In genomic region chr7:17103170-17103569, GRCh38 we compare ENCODE assay signal across 14 cellular contexts.
DNase-seq lines count a peak whose midpoint lies in the region; ATAC-seq, FAIRE-seq and TF ChIP-seq lines count a peak whose summit lies in the region.
"Had no signal": no experiment of that assay in that cellular context is flagged by ENCODE, and none has a peak within 500 bp of the region (broad histone marks: within the 10 kb centered on the region; RNA-seq: fewer than 3 reads in every experiment).

No MANE protein-coding gene starts in this region.

- no peaks in the 10 kb centered on the region for H3K36me3 ChIP-seq in GM23338 (ENCODE audit: insufficient read depth)
- no peaks in the 10 kb centered on the region for H3K36me3 ChIP-seq in endodermal cell (ENCODE audit: control insufficient read depth, insufficient read depth, low read length)
- no peaks in the 10 kb centered on the region for H3K36me3 ChIP-seq in iPS DF 6.9 (ENCODE audit: control insufficient read depth, insufficient read depth, low read length)
- H3K36me3 ChIP-seq in osteoblast (ENCODE audit: insufficient read depth, low read length) = no peaks in the 10 kb centered on the region

- H3K9me2 ChIP-seq in GM23338 (ENCODE audit: insufficient read depth) = no peaks in the 10 kb centered on the region

- 53% methylated on average over 4 of the region's 4 CpGs; no CpG with 5 or more reads in 1 of the 2 experiments for WGBS in endodermal cell (ENCODE audit: insufficient coverage in 1 of 2, insufficient read length in 1 of 2), 2 experiments
- WGBS in iPS DF 6.9 (ENCODE audit: insufficient coverage, insufficient read length) = no CpG with 5 or more reads among the region's 4 CpGs

- H3F3A ChIP-seq in GM23338 (replicated peaks; ENCODE audit: low read depth) = no peaks in the 10 kb centered on the region

- H3K27ac Mint-ChIP-seq in GM23338 = no peak overlapping the region
- H3K27ac Mint-ChIP-seq in endodermal cell = no peak overlapping the region
- H3K27ac Mint-ChIP-seq: B cell; CD4-positive, alpha-beta T cell had no signal

- H3K27ac ChIP-seq in GM23338 (ENCODE audit: low read depth) (no peak overlapping the region), endodermal cell (ENCODE audit: low read depth, low read length) (no peak overlapping the region), iPS DF 6.9 (ENCODE audit: low read length) (no peak overlapping the region), osteoblast (ENCODE audit: low read depth, low read length) (no peak overlapping the region)
- H3K27ac ChIP-seq: KMS-11 had no signal

- no peak for TF ChIP-seq POLR2A in GM12891 (IDR thresholded peaks at IDR 0.05; ENCODE audit: low read depth, low read length)

- no peaks in the 10 kb centered on the region for H4K20me1 ChIP-seq in GM23338 (replicated peaks; ENCODE audit: insufficient read depth)
- H4K20me1 ChIP-seq in osteoblast (ENCODE audit: insufficient read depth, low read length) = no peaks in the 10 kb centered on the region

- no peaks in the 10 kb centered on the region for H3K27me3 Mint-ChIP-seq in GM23338 (ENCODE audit: insufficient read depth, low read depth, poor library complexity)
- H3K27me3 Mint-ChIP-seq in endodermal cell (ENCODE audit: insufficient read depth) = no peaks in the 10 kb centered on the region
- H3K27me3 Mint-ChIP-seq: B cell; CD4-positive, alpha-beta T cell had no signal

- H3K4me2 ChIP-seq in GM23338 (peak overlapping the region; percentile 11; the same call in 1 of the 2 replicates), osteoblast (ENCODE audit: insufficient read depth, low read length) (no peak overlapping the region)
- H3K4me2 ChIP-seq: KMS-11 had no signal

- H3K79me2 ChIP-seq in GM23338 (replicated peaks; ENCODE audit: insufficient read depth) = no peaks in the 10 kb centered on the region
- no peaks in the 10 kb centered on the region for H3K79me2 ChIP-seq in osteoblast (ENCODE audit: insufficient read depth, low read length)

- H3K4me1 ChIP-seq in GM23338 (ENCODE audit: insufficient read depth) = peaks cover 18% of the 10 kb centered on the region
- H3K4me1 ChIP-seq in endodermal cell (ENCODE audit: control insufficient read depth, insufficient read depth, low read length) = no peaks in the 10 kb centered on the region
- H3K4me1 ChIP-seq in iPS DF 6.9 (ENCODE audit: control insufficient read depth, insufficient read depth, low read length) = no peaks in the 10 kb centered on the region
- H3K4me1 ChIP-seq in osteoblast (ENCODE audit: insufficient read depth, low read length) = peaks cover 3% of the 10 kb centered on the region
- H3K4me1 ChIP-seq: Caco-2 had no signal

- H3K27me3 ChIP-seq in GM23338 (ENCODE audit: insufficient read depth) = no peaks in the 10 kb centered on the region
- no peaks in the 10 kb centered on the region for H3K27me3 ChIP-seq in endodermal cell (ENCODE audit: control insufficient read depth, insufficient read depth, low read length, poor library complexity, severe bottlenecking)
- no peaks in the 10 kb centered on the region for H3K27me3 ChIP-seq in iPS DF 6.9 (ENCODE audit: control insufficient read depth, insufficient read depth, low read length)
- no peaks in the 10 kb centered on the region for H3K27me3 ChIP-seq in osteoblast (ENCODE audit: insufficient read depth, low read length)

- H3K4me3 Mint-ChIP-seq in GM23338 (peak overlapping the region; percentile 17; the same call in 2 of the 3 replicates), endodermal cell (no peak overlapping the region)
- H3K4me3 Mint-ChIP-seq: B cell; CD4-positive, alpha-beta T cell had no signal

- H3K9me3 Mint-ChIP-seq in GM23338 (peaks cover 6% of the 10 kb centered on the region; the same call in 2 of the 3 replicates), endodermal cell (no peaks in the 10 kb centered on the region)
- H3K9me3 Mint-ChIP-seq: CD4-positive, alpha-beta T cell had no signal

- FAIRE-seq in GM12891 (lab: Jason Lieb, UNC) = no peak
- FAIRE-seq: D721Med had no signal

- H3K4me3 ChIP-seq in GM23338 (no peak overlapping the region), endodermal cell (ENCODE audit: low read length) (no peak overlapping the region), iPS DF 6.9 (ENCODE audit: low read length) (no peak overlapping the region), osteoblast (ENCODE audit: insufficient read depth, low read length) (no peak overlapping the region)

- no peak overlapping the region for H3K9ac ChIP-seq in endodermal cell (ENCODE audit: extremely low read depth, low read length, poor library complexity, severe bottlenecking)
- H3K9ac ChIP-seq: KMS-11 had no signal

- H3K9me3 ChIP-seq in endodermal cell (ENCODE audit: control insufficient read depth, low read length) (peaks cover 12% of the 10 kb centered on the region), iPS DF 6.9 (ENCODE audit: control insufficient read depth, insufficient read depth, low read length) (no peaks in the 10 kb centered on the region), osteoblast (ENCODE audit: low read depth, low read length) (no peaks in the 10 kb centered on the region)

- TF ChIP-seq CTCF in GM23338 (conservative IDR thresholded peaks at IDR 0.05; ENCODE audit: low read depth in 2 of 2) (no peak), endodermal cell (conservative IDR thresholded peaks at IDR 0.05) (no peak), osteoblast (IDR thresholded peaks at IDR 0.05; ENCODE audit: extremely low read depth, low read depth, low read length) (no peak)

- no peak overlapping the region for H2AFZ ChIP-seq in GM23338
- H2AFZ ChIP-seq in osteoblast (ENCODE audit: low read length) = no peak overlapping the region

- peaks cover 4% of the 10 kb centered on the region; the same call in 2 of the 3 replicates for H3K36me3 Mint-ChIP-seq in GM23338 (ENCODE audit: low read depth)
- no peaks in the 10 kb centered on the region for H3K36me3 Mint-ChIP-seq in endodermal cell (ENCODE audit: low read depth)

- DNase-seq in DMS53 (lab: John Stamatoyannopoulos, UW) (peak; percentile 65), GM23338 (ENCODE audit: low spot score) (peak; percentile 29), endodermal cell (peak; percentile 54), iPS DF 6.9 (ENCODE audit: low read depth, low spot score) (peak; percentile 20), GM12891 (ENCODE audit: insufficient read length, low spot score) (no peak), osteoblast (ENCODE audit: insufficient read length, low spot score, missing footprints) (no peak)
- no peak for DNase-seq in activated CD4-positive, CD25-positive, alpha-beta regulatory T cell treated with anti-CD3 and anti-CD28 coated beads, Interleukin-2, amount 50 U/mL, for 72 hours
- DNase-seq: C1 segment of cervical spinal cord; Caco-2; CD4-positive, alpha-beta T cell; HCEC 1CT had no signal

- H3K4me1 Mint-ChIP-seq in GM23338 (peaks cover 27% of the 10 kb centered on the region), endodermal cell (peaks cover 11% of the 10 kb centered on the region)

- ATAC-seq in GM23338 = peak; percentile 83

TF ChIP-seq in GM23338, 12 proteins besides CTCF, POLR2A, EP300 and RAD21 (continues in another document):
- TF ChIP-seq JUNB (IDR thresholded peaks at IDR 0.05; ENCODE audit: unreplicated experiment) (no peak), POLR2AphosphoS5 (IDR thresholded peaks at IDR 0.05; ENCODE audit: low read depth) (no peak)

TF ChIP-seq in GM12891, 5 proteins besides CTCF, POLR2A, EP300 and RAD21:
- TF ChIP-seq TAF1 (IDR thresholded peaks at IDR 0.05; ENCODE audit: low read depth, low read length) (no peak), SPI1 (IDR thresholded peaks at IDR 0.05; ENCODE audit: low read depth, low read length) (no peak), POU2F2 (IDR thresholded peaks at IDR 0.05; ENCODE audit: low read depth, low read length) (no peak), POLR2AphosphoS5 (IDR thresholded peaks at IDR 0.05; ENCODE audit: low read depth, low read length) (no peak), PAX5 (IDR thresholded peaks at IDR 0.05; ENCODE audit: insufficient read depth, low read length, severe bottlenecking) (no peak)

Comparison
In these comparisons a context has a peak if more than half of its experiments do, and no peak if none do; other contexts are left out.
1. DNase-seq: peak in DMS53 (single experiment), GM23338 (single experiment), endodermal cell (single experiment) and iPS DF 6.9 (single experiment); none in GM12891 (single experiment), activated CD4-positive, CD25-positive, alpha-beta regulatory T cell treated with anti-CD3 and anti-CD28 coated beads, Interleukin-2, amount 50 U/mL, for 72 hours (single experiment) and osteoblast (single experiment).